In the genomic region with DNA sequence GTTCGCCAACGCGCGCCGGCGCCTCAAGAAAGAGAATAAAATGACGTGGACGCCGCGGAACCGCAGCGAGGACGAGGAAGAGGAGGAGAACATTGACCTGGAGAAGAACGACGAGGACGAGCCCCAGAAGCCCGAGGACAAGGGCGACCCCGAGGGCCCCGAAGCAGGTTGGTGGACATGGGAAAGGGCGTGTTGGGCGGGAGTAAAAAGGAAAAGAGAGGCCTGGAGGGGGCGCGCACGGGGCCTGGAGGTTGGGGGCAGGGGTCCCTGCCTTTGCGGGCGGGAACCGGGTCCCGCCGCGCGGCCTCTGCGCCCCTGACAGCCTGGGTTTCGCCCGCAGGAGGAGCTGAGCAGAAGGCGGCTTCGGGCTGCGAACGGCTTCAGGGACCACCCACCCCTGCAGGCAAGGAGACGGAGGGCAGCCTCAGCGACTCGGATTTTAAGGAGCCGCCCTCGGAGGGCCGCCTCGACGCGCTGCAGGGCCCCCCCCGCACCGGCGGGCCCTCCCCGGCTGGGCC, we compare ENCODE assay signal across 14 cellular contexts. TPM values are rescaled to one million over a fixed set of nuclear protein-coding genes. Genes with fewer than 3 reads are reported as not detected.
DNase-seq lines count a peak whose midpoint lies in the region; ATAC-seq and TF ChIP-seq lines count a peak whose summit lies in the region.
"Had no signal": no experiment of that assay in that cellular context is flagged by ENCODE, and none has a peak within 500 bp of the region (broad histone marks: within the 10 kb centered on the region; RNA-seq: fewer than 3 reads in every experiment).

No MANE protein-coding gene starts in this region.

- H3K27ac ChIP-seq in cardiac muscle cell (peak overlapping the region; percentile 94), left lung (peak overlapping the region; percentile 75 to 83), SJCRH30 (no peak overlapping the region)

- H3K4me1 Mint-ChIP-seq in brain: peaks cover 53% of the 10 kb centered on the region
- H3K4me1 Mint-ChIP-seq in type B pancreatic cell (ENCODE audit: unreplicated experiment): peaks cover 12% of the 10 kb centered on the region

- H3K27me3 ChIP-seq in cardiac muscle cell: peaks cover 8% of the 10 kb centered on the region
- peaks cover 70 to 98% of the 10 kb centered on the region in 2 donors for H3K27me3 ChIP-seq in left lung
- H3K27me3 ChIP-seq in SJCRH30: no peaks in the 10 kb centered on the region

- H3K4me3 ChIP-seq in cardiac muscle cell (peak overlapping the region; percentile 96), left lung (peak overlapping the region; percentile 52 to 54), SJCRH30 (no peak overlapping the region)

- intact Hi-C loops in cardiac septum (cut with DNase I): loop anchor here (5.0 to 10.0 kb wide), 3 partner anchors 738 to 1160 kb away; no protein-coding TSS in a partner anchor
- intact Hi-C loops in left lung (cut with DNase I): loop anchor here in 1 of 2 donors (10.0 kb wide), 1 partner anchor 648 kb away; a partner anchor contains a TSS

- H3K4me1 ChIP-seq in cardiac muscle cell (ENCODE audit: low read depth): peaks cover 7% of the 10 kb centered on the region
- peaks cover 4 to 40% of the 10 kb centered on the region in 2 donors for H3K4me1 ChIP-seq in left lung
- no peaks in the 10 kb centered on the region for H3K4me1 ChIP-seq in SJCRH30

- DNase-seq in cardiac muscle cell (ENCODE audit: low read depth in 1 of 2, low spot score in 1 of 2) (peak in 1 of 2 donors; percentile 54), cardiac septum (ENCODE audit: low spot score) (no peak), left lung (peak in 1 of 2 donors; percentile 69), type B pancreatic cell (ENCODE audit: extremely low spot score, unreplicated experiment) (no peak), SJCRH30 (no peak), GDM1 (lab: John Stamatoyannopoulos, UW) (no peak)
- DNase-seq: DMS 273 treated with DMSO at 0.1 percent for 48 hours, head of caudate nucleus, NCI-H1436 treated with DMSO at 0.1 percent for 48 hours, small intestine, SW 1271 had no signal

- no peak for ATAC-seq in left lung
- no peak for ATAC-seq in GM18868 (IDR thresholded peaks at IDR 0.05; ENCODE audit: unreplicated experiment)

- H3K9me3 Mint-ChIP-seq in brain: peaks cover 0 to 2% (median 0%) of the 10 kb centered on the region in 5 experiments
- no peaks in the 10 kb centered on the region for H3K9me3 Mint-ChIP-seq in type B pancreatic cell

- peaks cover 22% of the 10 kb centered on the region for H3K36me3 Mint-ChIP-seq in brain
- H3K36me3 Mint-ChIP-seq in type B pancreatic cell: peaks cover 28% of the 10 kb centered on the region

- H3K27me3 Mint-ChIP-seq in brain (peaks cover 81% of the 10 kb centered on the region), type B pancreatic cell (peaks cover 59% of the 10 kb centered on the region)

- H3K9me3 ChIP-seq in cardiac muscle cell (ENCODE audit: low read depth): no peaks in the 10 kb centered on the region
- H3K9me3 ChIP-seq in left lung: no peaks in the 10 kb centered on the region
- H3K9me3 ChIP-seq in SJCRH30 (replicated peaks): no peaks in the 10 kb centered on the region

- peak overlapping the region; percentile 58 to 95 (median 90) for H3K4me3 Mint-ChIP-seq in brain
- H3K4me3 Mint-ChIP-seq in type B pancreatic cell: peak overlapping the region; percentile 98

- peak overlapping the region in 4 of 5 experiments; percentile 69 to 98 (median 97) for H3K27ac Mint-ChIP-seq in brain
- peak overlapping the region; percentile 97 for H3K27ac Mint-ChIP-seq in type B pancreatic cell

- H3K36me3 ChIP-seq in cardiac muscle cell: peaks cover 6% of the 10 kb centered on the region
- H3K36me3 ChIP-seq in left lung: no peaks in the 10 kb centered on the region
- peaks cover 38% of the 10 kb centered on the region for H3K36me3 ChIP-seq in SJCRH30

- TF ChIP-seq CTCF in cardiac muscle cell (IDR thresholded peaks at IDR 0.05; ENCODE audit: low read depth, low read length) (no peak), brain (conservative IDR thresholded peaks at IDR 0.05) (peak; percentile 13 to 14), left lung (IDR thresholded peaks at IDR 0.05) (no peak), type B pancreatic cell (conservative IDR thresholded peaks at IDR 0.05) (peak; percentile 39)

RNA-seq across cellular contexts. Expression of a gene that starts 2.1 kb away (rescaled TPM):
- total RNA-seq in cardiac muscle cell (69.1 and 93.0 TPM in 2 replicates), cardiac septum (15.4 TPM), left lung (10 to 100 TPM; 12.8 to 19.0 TPM), type B pancreatic cell (ENCODE audit: low replicate concordance) (21.5 and 29.1 TPM in 2 replicates)
- polyA plus RNA-seq in cardiac muscle cell (22.0 and 24.7 TPM in 2 replicates), brain (ENCODE audit: insufficient read depth, low read depth, low replicate concordance) (7.9 TPM)
- total RNA-seq in SJCRH30 (2014; rRNA removed; shearing (Covaris generic)): 8.3 and 11.4 TPM in 2 replicates
- total RNA-seq: temporal lobe had no signal

Comparison
In these comparisons a context has a peak if more than half of its experiments do, and no peak if none do; other contexts are left out.
1. CTCF ChIP-seq: peak in brain (2 of 2) and type B pancreatic cell (single experiment); none in cardiac muscle cell (single experiment) and left lung (0 of 2).